ENCODE assay signal across 8 cellular contexts in genomic region chr4:26857278-26858034, GRCh38. TPM values are rescaled to one million over a fixed set of nuclear protein-coding genes. Genes with fewer than 3 reads are reported as not detected.
DNase-seq lines count a peak whose midpoint lies in the region; ATAC-seq and TF ChIP-seq lines count a peak whose summit lies in the region.

No MANE protein-coding gene starts in this region.

- H3K27me3 ChIP-seq in prostate gland (replicated peaks; ENCODE audit: insufficient read depth): no peaks in the 10 kb centered on the region

- H3K27ac Mint-ChIP-seq in T-helper 1 cell treated with Interleukin-12 subunit alpha and Interleukin-12 subunit beta and Interleukin-4 antibody, amounts not matched to agents 30 μg/mL and 1 μg/mL, for 36 hours: peak overlapping the region; percentile 92

- WGBS in prostate gland: under 1% methylated on average over 54 of the region's 65 CpGs

- H3K4me3 ChIP-seq in prostate gland: peak overlapping the region; percentile 48 to 91

- DNase-seq in NCI-H1436 (lab: John Stamatoyannopoulos, UW): peak; percentile 72
- peak; percentile 71 for DNase-seq in amniotic stem cell (lab: John Stamatoyannopoulos, UW)
- peak; percentile 95 for DNase-seq in left ventricle myocardium superior
- DNase-seq in prostate gland (ENCODE audit: low spot score): peak; percentile 87
- peak; percentile 91 for DNase-seq in ureter (ENCODE audit: low spot score)

- peak overlapping the region; percentile 85 for H3K4me3 Mint-ChIP-seq in T-helper 1 cell treated with Interleukin-12 subunit alpha and Interleukin-12 subunit beta and Interleukin-4 antibody, amounts not matched to agents 30 μg/mL and 1 μg/mL, for 36 hours

- peak overlapping the region; percentile 91 to 95 for H3K27ac ChIP-seq in prostate gland

- peaks cover 5% of the 10 kb centered on the region for H3K36me3 Mint-ChIP-seq in T-helper 1 cell treated with Interleukin-12 subunit alpha and Interleukin-12 subunit beta and Interleukin-4 antibody, amounts not matched to agents 30 μg/mL and 1 μg/mL, for 36 hours (ENCODE audit: low read depth)

- H3K9me3 Mint-ChIP-seq in T-helper 1 cell treated with Interleukin-12 subunit alpha and Interleukin-12 subunit beta and Interleukin-4 antibody, amounts not matched to agents 30 μg/mL and 1 μg/mL, for 36 hours: no peaks in the 10 kb centered on the region

- no peaks in the 10 kb centered on the region for H3K9me3 ChIP-seq in prostate gland

- intact Hi-C loops in left ventricle myocardium superior (cut with micrococcal nuclease): no loop called here
- intact Hi-C loops in prostate gland (cut with DNase I): no loop called here

- peak; percentile 62 for TF ChIP-seq POLR2A in prostate gland (IDR thresholded peaks at IDR 0.05)

- no peaks in the 10 kb centered on the region for H3K36me3 ChIP-seq in prostate gland

- H3K4me1 ChIP-seq in prostate gland (replicated peaks): no peaks in the 10 kb centered on the region

- peak; percentile 59 for ATAC-seq in GM18498 (IDR thresholded peaks at IDR 0.05; ENCODE audit: unreplicated experiment)
- peak; percentile 51 for ATAC-seq in HG02840 (IDR thresholded peaks at IDR 0.05; ENCODE audit: low FRiP score, unreplicated experiment)
- peak; percentile 83 for ATAC-seq in left ventricle myocardium superior

- H3K27me3 Mint-ChIP-seq in T-helper 1 cell treated with Interleukin-12 subunit alpha and Interleukin-12 subunit beta and Interleukin-4 antibody, amounts not matched to agents 30 μg/mL and 1 μg/mL, for 36 hours (ENCODE audit: low read depth): peaks cover 4% of the 10 kb centered on the region

- peaks cover 33% of the 10 kb centered on the region for H3K4me1 Mint-ChIP-seq in T-helper 1 cell treated with Interleukin-12 subunit alpha and Interleukin-12 subunit beta and Interleukin-4 antibody, amounts not matched to agents 30 μg/mL and 1 μg/mL, for 36 hours (ENCODE audit: low read depth)

- peak in 2 of 4 experiments; percentile 45 to 47 for TF ChIP-seq CTCF in prostate gland (IDR thresholded peaks at IDR 0.05)

RNA-seq across cellular contexts. Expression of gene STIM2, which starts 3.2 kb away (rescaled TPM):
- total RNA-seq in left ventricle myocardium superior (12.5 TPM), prostate gland (10 to 100 TPM; 34.4 to 44.2 TPM), ureter (31.2 TPM)

Comparison
In these comparisons a context has a peak if more than half of its experiments do, and no peak if none do; other contexts are left out.
1. Peak in every context shown above with its lines: DNase-seq, ATAC-seq, H3K4me3 ChIP-seq and H3K27ac ChIP-seq.